1 cellular context compared by ENCODE assay signal in genomic region chr1:89149229-89149628, GRCh38.
TF ChIP-seq lines count a peak whose summit lies in the region.

No MANE protein-coding gene starts in this region.

TF ChIP-seq in GM12878, 131 proteins besides CTCF, POLR2A, EP300 and RAD21 (continued from another document):
- no peak for TF ChIP-seq RAD51 (IDR thresholded peaks at IDR 0.05)
- TF ChIP-seq, protein P1, sequence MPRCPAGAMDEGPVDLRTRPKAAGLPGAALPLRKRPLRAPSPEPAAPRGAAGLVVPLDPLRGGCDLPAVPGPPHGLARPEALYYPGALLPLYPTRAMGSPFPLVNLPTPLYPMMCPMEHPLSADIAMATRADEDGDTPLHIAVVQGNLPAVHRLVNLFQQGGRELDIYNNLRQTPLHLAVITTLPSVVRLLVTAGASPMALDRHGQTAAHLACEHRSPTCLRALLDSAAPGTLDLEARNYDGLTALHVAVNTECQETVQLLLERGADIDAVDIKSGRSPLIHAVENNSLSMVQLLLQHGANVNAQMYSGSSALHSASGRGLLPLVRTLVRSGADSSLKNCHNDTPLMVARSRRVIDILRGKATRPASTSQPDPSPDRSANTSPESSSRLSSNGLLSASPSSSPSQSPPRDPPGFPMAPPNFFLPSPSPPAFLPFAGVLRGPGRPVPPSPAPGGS (IDR thresholded peaks at IDR 0.05; ENCODE audit: borderline replicate concordance, insufficient read depth, low read depth, low read length, poor library complexity, severe bottlenecking): no peak
- no peak for TF ChIP-seq MTA3 (IDR thresholded peaks at IDR 0.05; ENCODE audit: borderline replicate concordance, low read length)
- TF ChIP-seq YY1 (IDR thresholded peaks at IDR 0.05; ENCODE audit: low read depth, low read length): no peak
- no peak for TF ChIP-seq TCF12 (IDR thresholded peaks at IDR 0.05; ENCODE audit: low read depth, low read length)
- no peak for TF ChIP-seq ZZZ3 (IDR thresholded peaks at IDR 0.05; ENCODE audit: control insufficient read depth, insufficient read length, low read depth)
- no peak for TF ChIP-seq ZSCAN29 (IDR thresholded peaks at IDR 0.05)
- no peak for TF ChIP-seq YBX1 (IDR thresholded peaks at IDR 0.05)
- TF ChIP-seq PKNOX1 (IDR thresholded peaks at IDR 0.05): no peak
- TF ChIP-seq HCFC1 (IDR thresholded peaks at IDR 0.05; ENCODE audit: low read length): no peak
